In the genomic region with DNA sequence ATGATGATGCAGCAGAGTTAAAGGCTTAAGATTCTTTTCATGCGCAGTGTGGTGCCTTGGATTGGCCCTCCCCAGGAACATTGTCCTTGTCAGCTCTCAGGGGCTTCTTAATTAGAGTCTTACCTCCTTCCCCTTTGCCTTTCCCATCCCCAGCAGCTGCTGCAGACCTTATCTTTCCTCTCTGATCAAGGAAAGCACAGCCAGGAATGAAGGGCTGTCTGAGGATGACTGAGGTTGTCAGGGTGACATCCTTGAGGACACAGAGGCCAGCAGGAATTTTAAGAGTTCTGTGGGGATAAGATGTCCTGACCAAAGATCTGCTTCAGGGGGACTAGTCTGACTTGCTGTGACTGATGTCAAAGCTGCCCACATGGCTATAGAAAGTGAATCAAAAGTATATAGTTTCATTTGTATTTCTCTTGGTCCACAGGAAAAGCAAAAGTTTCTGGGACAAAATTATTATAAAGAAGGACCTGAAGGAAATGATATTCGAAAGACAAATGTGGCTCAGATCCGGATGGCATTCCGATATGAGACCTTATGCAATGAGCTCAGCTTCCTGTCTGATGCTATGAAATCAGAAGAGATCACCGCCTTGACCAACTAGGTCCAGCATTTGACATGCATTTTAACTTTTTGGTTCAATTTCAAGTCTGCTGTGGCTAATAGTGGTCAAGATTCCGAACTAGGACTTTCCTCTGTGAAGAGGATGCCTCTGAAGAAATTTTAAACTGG, we compare ENCODE assay signal across 19 cellular contexts.
"Had no signal": no experiment of that assay in that cellular context is flagged by ENCODE, and none has a peak within 500 bp of the region (broad histone marks: within the 10 kb centered on the region; RNA-seq: fewer than 3 reads in every experiment).

No MANE protein-coding gene starts in this region.

- H3K27me3 Mint-ChIP-seq: activated CD4-positive, alpha-beta T cell treated with anti-CD3 and anti-CD28 coated beads, Interleukin-2, amount 10 ng/mL, durations not matched to agents 24 days and 14 days; activated naive CD8-positive, alpha-beta T cell; stimulated activated naive CD8-positive, alpha-beta T cell treated with anti-CD3 and anti-CD28 coated beads, Interleukin-15, Interleukin-2, amounts not matched to agents 100 ng/mL and 50 ng/mL, for 24 hours had no signal

- H3K4me3 Mint-ChIP-seq: activated CD4-positive, alpha-beta T cell treated with anti-CD3 and anti-CD28 coated beads, Interleukin-2, amount 10 ng/mL, durations not matched to agents 24 days and 14 days; activated CD8-positive, alpha-beta T cell treated with anti-CD3 and anti-CD28 coated beads, Interleukin-2, amount 10 ng/mL, durations not matched to agents 7 days and 5 days; activated naive CD8-positive, alpha-beta T cell; nephron; stimulated activated naive CD8-positive, alpha-beta T cell treated with anti-CD3 and anti-CD28 coated beads, Interleukin-15, Interleukin-2, amounts not matched to agents 100 ng/mL and 50 ng/mL, for 24 hours; T-helper 2 cell treated with Interferon-gamma antibody and Interleukin-4, amounts not matched to agents 5 μg/mL and 100 μg/mL, for 36 hours had no signal

- H3K27me3 ChIP-seq: body of pancreas had no signal

- H3K4me1 Mint-ChIP-seq: activated CD4-positive, alpha-beta T cell treated with anti-CD3 and anti-CD28 coated beads, Interleukin-2, amount 10 ng/mL, durations not matched to agents 24 days and 14 days; nephron had no signal

- ATAC-seq: activated CD8-positive, alpha-beta T cell treated with anti-CD3 and anti-CD28 coated beads, Interleukin-2, amount 10 ng/mL, durations not matched to agents 7 days and 5 days; body of pancreas had no signal

- H3K9me3 ChIP-seq: body of pancreas had no signal

- H3K9me3 Mint-ChIP-seq: activated CD4-positive, alpha-beta T cell treated with anti-CD3 and anti-CD28 coated beads, Interleukin-2, amount 10 ng/mL, durations not matched to agents 24 days and 14 days; nephron; stimulated activated naive CD8-positive, alpha-beta T cell treated with anti-CD3 and anti-CD28 coated beads, Interleukin-15, Interleukin-2, amounts not matched to agents 100 ng/mL and 50 ng/mL, for 24 hours; T-helper 2 cell treated with Interferon-gamma antibody and Interleukin-4, amounts not matched to agents 5 μg/mL and 100 μg/mL, for 36 hours had no signal

- H3K4me1 ChIP-seq: body of pancreas had no signal

- H3K27ac ChIP-seq: body of pancreas, coronary artery had no signal

- H3K4me3 ChIP-seq: body of pancreas, coronary artery had no signal

- DNase-seq: activated CD4-positive, alpha-beta T cell treated with anti-CD3 and anti-CD28 coated beads, Interleukin-2, amount 10 ng/mL, durations not matched to agents 24 days and 14 days; activated CD4-positive, CD25-positive, alpha-beta regulatory T cell; activated CD8-positive, alpha-beta T cell treated with anti-CD3 and anti-CD28 coated beads, Interleukin-2, amount 10 ng/mL, durations not matched to agents 7 days and 5 days; activated gamma-delta T cell treated with Interleukin-2 at 50 U/mL for 16 hours; amniotic stem cell; body of pancreas; central memory CD4-positive, alpha-beta T cell; effector CD8-positive, alpha-beta T cell; nucleus accumbens; posterior cingulate gyrus; retina; stimulated activated CD4-positive, alpha-beta T cell treated with anti-CD3 and anti-CD28 coated beads, Interleukin-15, amount 100 ng/mL, for 24 hours; stimulated activated CD4-positive, alpha-beta T cell treated with anti-CD3 and anti-CD28 coated beads, Interleukin-4, amount 100 ng/mL, for 24 hours; SW 1271 had no signal

- H3K27ac Mint-ChIP-seq: activated CD4-positive, alpha-beta T cell treated with anti-CD3 and anti-CD28 coated beads, Interleukin-2, amount 10 ng/mL, durations not matched to agents 24 days and 14 days; activated CD8-positive, alpha-beta T cell treated with anti-CD3 and anti-CD28 coated beads, Interleukin-2, amount 10 ng/mL, durations not matched to agents 7 days and 5 days; activated naive CD8-positive, alpha-beta T cell; nephron; stimulated activated naive CD8-positive, alpha-beta T cell treated with anti-CD3 and anti-CD28 coated beads, Interleukin-15, Interleukin-2, amounts not matched to agents 100 ng/mL and 50 ng/mL, for 24 hours; T-helper 2 cell treated with Interferon-gamma antibody and Interleukin-4, amounts not matched to agents 5 μg/mL and 100 μg/mL, for 36 hours had no signal
